10 cellular contexts compared by ENCODE assay signal in genomic region chr9:89999176-89999533, GRCh38.
DNase-seq lines count a peak whose midpoint lies in the region; ATAC-seq, FAIRE-seq and TF ChIP-seq lines count a peak whose summit lies in the region.
"Had no signal": no experiment of that assay in that cellular context is flagged by ENCODE, and none has a peak within 500 bp of the region (broad histone marks: within the 10 kb centered on the region; RNA-seq: fewer than 3 reads in every experiment).

No MANE protein-coding gene starts in this region.

- no peak overlapping the region for H3K4me3 Mint-ChIP-seq in progenitor cell of endocrine pancreas (ENCODE audit: low read depth)

- FAIRE-seq in pancreas (lab: Jason Lieb, UNC) = peak; percentile 34

- no peaks in the 10 kb centered on the region for H3K27me3 ChIP-seq in esophagus (ENCODE audit: control insufficient read depth in 1 of 2, insufficient read depth in 2 of 2, low read length in 2 of 2)
- H3K27me3 ChIP-seq in pancreas = no peaks in the 10 kb centered on the region

- H3K36me3 Mint-ChIP-seq in progenitor cell of endocrine pancreas (ENCODE audit: insufficient read depth) = no peaks in the 10 kb centered on the region

- H3K36me3 ChIP-seq in esophagus (ENCODE audit: control insufficient read depth in 2 of 2, insufficient read depth in 2 of 2, low read length in 1 of 2) = no peaks in the 10 kb centered on the region
- H3K36me3 ChIP-seq in pancreas = no peaks in the 10 kb centered on the region

- H3K4me1 ChIP-seq in esophagus (ENCODE audit: control insufficient read depth in 2 of 2, insufficient read depth in 2 of 2, low read length in 1 of 2) = peaks cover 6 to 27% of the 10 kb centered on the region in 2 donors
- H3K4me1 ChIP-seq in pancreas = peaks cover 26 to 53% (median 46%) of the 10 kb centered on the region in 3 donors

- H3K4me3 ChIP-seq in esophagus (ENCODE audit: low read depth in 1 of 2, low read length in 2 of 2) (no peak overlapping the region), pancreas (peak overlapping the region in 1 of 4 donors; percentile 21)
- H3K4me3 ChIP-seq: SK-N-MC had no signal

- no peak for TF ChIP-seq CTCF in pancreas (IDR thresholded peaks at IDR 0.05)
- TF ChIP-seq CTCF in progenitor cell of endocrine pancreas (IDR thresholded peaks at IDR 0.05; ENCODE audit: unreplicated experiment) = no peak

- H3K9me3 ChIP-seq in esophagus (ENCODE audit: control insufficient read depth in 2 of 2, insufficient read depth in 1 of 2, low read depth in 1 of 2, low read length in 1 of 2) (no peaks in the 10 kb centered on the region), pancreas (no peaks in the 10 kb centered on the region)

- no peaks in the 10 kb centered on the region for H3K9me3 Mint-ChIP-seq in progenitor cell of endocrine pancreas (ENCODE audit: low read depth)

- H3K27ac ChIP-seq in esophagus (ENCODE audit: low read depth in 2 of 2, low read length in 1 of 2) (peak overlapping the region; percentile 96), pancreas (peak overlapping the region; percentile 85 to 97 (median 90))
- H3K27ac ChIP-seq: SK-N-MC had no signal

- peak; percentile 56 for DNase-seq in DMS153 treated with DMSO at 0.1 percent for 48 hours (lab: John Stamatoyannopoulos, UW; ENCODE audit: unreplicated experiment)
- DNase-seq in NCI-H510A treated with DMSO at 0.1 percent for 48 hours (lab: John Stamatoyannopoulos, UW) = peak; percentile 92
- DNase-seq in pancreas = peak; percentile 80 to 92 (median 88)
- DNase-seq in progenitor cell of endocrine pancreas (ENCODE audit: low spot score, unreplicated experiment) = no peak
- DNase-seq in GM03348 (ENCODE audit: low spot score) = no peak
- no peak for DNase-seq in head of caudate nucleus
- DNase-seq: effector CD4-positive, alpha-beta T cell had no signal

- WGBS in esophagus, 2 donors = 36 to 48% methylated on average over 3 of the region's 3 CpGs
- WGBS in pancreas, 2 donors = 14 to 16% methylated on average over 3 of the region's 3 CpGs

- H3K4me1 Mint-ChIP-seq in progenitor cell of endocrine pancreas (ENCODE audit: low read depth) = peaks cover 16% of the 10 kb centered on the region

- intact Hi-C loops in pancreas (cut with DNase I) = loop anchor here in 1 of 3 donors (10.0 kb wide), 1 partner anchor 384 kb away; no protein-coding TSS in a partner anchor
- intact Hi-C loops in head of caudate nucleus (cut with DNase I) = no loop called here

- no peak overlapping the region for H3K27ac Mint-ChIP-seq in progenitor cell of endocrine pancreas

- ATAC-seq in pancreas (peak; percentile 82 to 91 (median 87)), GM21390 (IDR thresholded peaks at IDR 0.05; ENCODE audit: unreplicated experiment) (no peak)

- H3K27me3 Mint-ChIP-seq in progenitor cell of endocrine pancreas = peaks cover 5% of the 10 kb centered on the region

Comparison
In these comparisons a context has a peak if more than half of its experiments do, and no peak if none do; other contexts are left out.
1. DNase-seq: peak in DMS153 treated with DMSO at 0.1 percent for 48 hours (single experiment), NCI-H510A treated with DMSO at 0.1 percent for 48 hours (single experiment) and pancreas (6 of 6); none in progenitor cell of endocrine pancreas (single experiment), GM03348 (single experiment) and head of caudate nucleus (0 of 42).